19 cellular contexts compared by ENCODE assay signal in the genomic region with DNA sequence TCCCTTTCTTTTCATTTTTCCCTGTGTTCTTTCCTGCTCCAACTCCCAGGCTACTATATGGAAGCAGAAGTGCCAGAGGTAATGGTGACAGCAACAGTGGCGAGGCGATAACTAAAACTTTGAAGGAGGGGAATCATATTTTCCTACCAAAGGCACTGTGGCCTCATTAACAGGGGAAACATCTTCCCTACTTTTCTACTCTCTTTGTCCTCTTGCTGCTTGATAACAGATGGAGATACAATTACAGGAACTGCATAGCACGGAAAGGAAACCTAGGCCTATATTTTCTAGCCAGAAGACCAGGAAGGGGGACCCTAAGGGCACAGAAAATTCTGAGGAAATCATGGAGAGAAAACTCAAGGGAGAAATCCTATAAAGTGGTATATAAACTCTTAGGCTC. TPM values are rescaled to one million over a fixed set of nuclear protein-coding genes. Genes with fewer than 3 reads are reported as not detected.
DNase-seq lines count a peak whose midpoint lies in the region; ATAC-seq, FAIRE-seq and TF ChIP-seq lines count a peak whose summit lies in the region.
"Had no signal": no experiment of that assay in that cellular context is flagged by ENCODE, and none has a peak within 500 bp of the region (broad histone marks: within the 10 kb centered on the region; RNA-seq: fewer than 3 reads in every experiment).

No MANE protein-coding gene starts in this region.

- H3K27me3 Mint-ChIP-seq in endothelial cell (ENCODE audit: unreplicated experiment): no peaks in the 10 kb centered on the region
- H3K27me3 Mint-ChIP-seq in nephron progenitor cell (ENCODE audit: low read depth, poor library complexity): no peaks in the 10 kb centered on the region
- H3K27me3 Mint-ChIP-seq: CD8-positive, alpha-beta memory T cell had no signal

- no peaks in the 10 kb centered on the region for H3K9me3 Mint-ChIP-seq in endothelial cell (ENCODE audit: unreplicated experiment)
- no peaks in the 10 kb centered on the region for H3K9me3 Mint-ChIP-seq in nephron progenitor cell
- H3K9me3 Mint-ChIP-seq: CD14-positive monocyte; CD8-positive, alpha-beta memory T cell had no signal

- no peak for FAIRE-seq in K562 (lab: Jason Lieb, UNC)
- FAIRE-seq: A549, GM12892, GM19239, H1 had no signal

- TF ChIP-seq CTCF in K562 (IDR thresholded peaks at IDR 0.05 in 2 of 3, conservative IDR thresholded peaks at IDR 0.05 in 1 of 3; ENCODE audit: insufficient read depth in 2 of 3, low read depth in 1 of 3, low read length in 3 of 3) (no peak), endothelial cell (IDR thresholded peaks at IDR 0.05; ENCODE audit: unreplicated experiment) (no peak), nephron progenitor cell (IDR thresholded peaks at IDR 0.05) (no peak), BE2C (IDR thresholded peaks at IDR 0.05; ENCODE audit: low read depth, low read length) (no peak)

- DNase-seq in K562 (ENCODE audit: extremely low read depth in 1 of 4, low spot score in 3 of 4): no peak
- peak; percentile 9 for DNase-seq in endothelial cell (ENCODE audit: low spot score)
- no peak for DNase-seq in nephron progenitor cell
- peak; percentile 8 for DNase-seq in pulmonary artery endothelial cell (ENCODE audit: low read depth, low spot score)
- DNase-seq in germinal center (ENCODE audit: low spot score): no peak
- DNase-seq in BE2C: no peak
- no peak for DNase-seq in erythroblast (lab: John Stamatoyannopoulos, UW)
- DNase-seq: Caco-2; CD8-positive, alpha-beta memory T cell; DND-41; GDM1 had no signal

- no peak overlapping the region for H2AFZ ChIP-seq in K562 (ENCODE audit: low read depth, low read length)

- POLR2A ChIA-PET in K562 (lab: Yijun Ruan, JAX): interaction anchor here (1.0 kb wide), 1 partner anchor 117 kb away, joined by 3 read pairs; no protein-coding TSS in a partner anchor

- H3K4me3 ChIP-seq in K562: no peak overlapping the region
- no peak overlapping the region for H3K4me3 ChIP-seq in BE2C (ENCODE audit: low read depth, low read length)
- H3K4me3 ChIP-seq: A549, HAP-1 had no signal

- H3K27ac Mint-ChIP-seq in endothelial cell (ENCODE audit: unreplicated experiment) (peak overlapping the region; percentile 96), nephron progenitor cell (peak overlapping the region; percentile 34)

- H3K4me1 Mint-ChIP-seq in endothelial cell (ENCODE audit: unreplicated experiment): peaks cover 21% of the 10 kb centered on the region
- no peaks in the 10 kb centered on the region for H3K4me1 Mint-ChIP-seq in nephron progenitor cell
- H3K4me1 Mint-ChIP-seq: CD14-positive monocyte; CD8-positive, alpha-beta memory T cell had no signal

- H3K4me2 ChIP-seq in K562 (ENCODE audit: insufficient read depth, low read length): no peak overlapping the region
- H3K4me2 ChIP-seq: A549 had no signal

- H3K9ac ChIP-seq in K562 (ENCODE audit: insufficient read depth in 1 of 2, low read depth in 2 of 2, low read length in 2 of 2): no peak overlapping the region

- BruUV-seq in K562 (replicated peaks; lab: Mats Ljungman, UMichigan): no TSS peak

- no peaks in the 10 kb centered on the region for H3K9me3 ChIP-seq in K562 (replicated peaks; ENCODE audit: control insufficient read depth, insufficient read depth, low read depth, low read length)
- H3K9me3 ChIP-seq in BE2C: no peaks in the 10 kb centered on the region
- H3K9me3 ChIP-seq: A549, Caco-2, HAP-1 had no signal

- H3K36me3 ChIP-seq in K562 (ENCODE audit: control insufficient read depth, insufficient read depth, low read length) (peaks cover 41% of the 10 kb centered on the region), BE2C (peaks cover 10% of the 10 kb centered on the region; the same call in 1 of the 2 replicates)

- H3K9me1 ChIP-seq in K562 (ENCODE audit: control insufficient read depth, insufficient read depth, low read length): no peaks in the 10 kb centered on the region

- 0 out of 3 replicates have a peak, but pooled peaks have one; percentile 18 for ATAC-seq in K562
- no peak for ATAC-seq in HG02885 (IDR thresholded peaks at IDR 0.05; ENCODE audit: poor library complexity, unreplicated experiment)
- ATAC-seq: A549 had no signal

- peak overlapping the region; percentile 29; the same call in 1 of the 3 replicates for H3K27ac ChIP-seq in K562 (ENCODE audit: extremely low read depth, low read depth, low read length)
- H3K27ac ChIP-seq: A549, HL-60 had no signal

- TF ChIP-seq EP300 in K562 (IDR thresholded peaks at IDR 0.05; ENCODE audit: low read length): no peak

- H3K36me3 Mint-ChIP-seq in endothelial cell (ENCODE audit: low read depth, unreplicated experiment) (no peaks in the 10 kb centered on the region), nephron progenitor cell (ENCODE audit: low read depth) (peaks cover 68% of the 10 kb centered on the region)

- H4K20me1 ChIP-seq in K562 (replicated peaks; ENCODE audit: control insufficient read depth, insufficient read depth, low read length): no peaks in the 10 kb centered on the region

- H3K4me3 Mint-ChIP-seq in endothelial cell (ENCODE audit: unreplicated experiment): no peak overlapping the region
- H3K4me3 Mint-ChIP-seq in nephron progenitor cell: no peak overlapping the region
- H3K4me3 Mint-ChIP-seq: CD14-positive monocyte; CD8-positive, alpha-beta memory T cell had no signal

- intact Hi-C loops in K562 (cut with micrococcal nuclease): no loop called here

- TF ChIP-seq POLR2A in K562 (conservative IDR thresholded peaks at IDR 0.05) (no peak), erythroblast (IDR thresholded peaks at IDR 0.05; ENCODE audit: low read length) (no peak)

- in situ Hi-C loops in K562 (cut with MboI): no loop called here

- H3K27me3 ChIP-seq in K562 (ENCODE audit: control insufficient read depth in 2 of 2, insufficient read depth in 2 of 2, low read length in 2 of 2) (no peaks in the 10 kb centered on the region), BE2C (no peaks in the 10 kb centered on the region)

- no peaks in the 10 kb centered on the region; a peak in 1 of 5 replicates for H3K4me1 ChIP-seq in K562 (replicated peaks in 1 of 2; ENCODE audit: control insufficient read depth in 2 of 2, insufficient read depth in 2 of 2, low read length in 2 of 2)
- H3K4me1 ChIP-seq in BE2C: 0 out of 2 replicates have a peak, but pooled peaks cover 2% of the 10 kb centered on the region
- H3K4me1 ChIP-seq: A549, Caco-2 had no signal

- no peaks in the 10 kb centered on the region for H3K79me2 ChIP-seq in K562 (ENCODE audit: control insufficient read depth, insufficient read depth, low read length)

- CTCF ChIA-PET in K562 (lab: Yijun Ruan, JAX; ENCODE audit: low intra/inter-chr PET ratio): no interaction called here

- WGBS in K562 (ENCODE audit: insufficient coverage, low coverage, missing lambda C conversion rate): 85% methylated on average over 3 of the region's 3 CpGs

- TF ChIP-seq RAD21 in K562 (CRISPR knock-in tag; conservative IDR thresholded peaks at IDR 0.05 in 1 of 2, IDR thresholded peaks at IDR 0.05 in 1 of 2): no peak

RNA-seq across cellular contexts. Expression of a gene that starts 42.3 kb away (rescaled TPM):
- 6.0 and 37.1 TPM in 2 replicates for total RNA-seq in K562 (2011; cell fraction: chromatin; rRNA removed; ENCODE audit: low replicate concordance)
- 3.0 and 4.3 TPM in 2 replicates for total RNA-seq in K562 (2011; cell fraction: nucleolus; rRNA removed)
- 8.9 and 14.3 TPM in 2 replicates for total RNA-seq in K562 (2011; cell fraction: nucleoplasm; rRNA removed)
- total RNA-seq in K562 (2014; rRNA removed) (14.8 and 15.4 TPM in 2 replicates), K562 (2014; rRNA removed; fragmentation: Illumina TruSeq; extraction: Trizol) (34.1 and 38.3 TPM in 2 replicates), K562 (2015; rRNA removed; fragmentation: Illumina TruSeq; extraction: Trizol) (28.8 and 32.9 TPM in 2 replicates), K562 (2021) (18.0 and 18.7 TPM in 2 replicates), endothelial cell (ENCODE audit: unreplicated experiment) (6.1 TPM), pulmonary artery endothelial cell (3.0 and 5.0 TPM in 2 replicates)
- polyA plus RNA-seq in K562 (2011; rRNA removed) (8.4 and 11.6 TPM in 2 replicates), K562 (2014; fragmentation: Illumina TruSeq; extraction: Trizol) (22.4 and 29.2 TPM in 2 replicates), K562 (2014; fragmentation: Nextera tagmentation; extraction: Ambion mirVana) (10 to 100 TPM; 14.7 to 16.4 TPM), K562 (2014; rRNA removed) (14.9 and 18.5 TPM in 2 replicates)
- 0.83 and 2.3 TPM in 2 replicates for polyA plus RNA-seq in K562 (2011; cell fraction: cytosol; rRNA removed)
- polyA plus RNA-seq in K562 (2011; cell fraction: nucleus; rRNA removed): 11.5 and 13.1 TPM in 2 replicates
- polyA plus RNA-seq in K562 (2012): 11.9 and 12.3 TPM in 2 replicates
- 10.3 and 10.6 TPM in 2 replicates for polyA minus RNA-seq in K562 (2011; rRNA and poly(A)+ RNA removed)
- polyA minus RNA-seq in K562 (2011; cell fraction: cytosol; rRNA and poly(A)+ RNA removed): 3.1 and 3.6 TPM in 2 replicates
- polyA minus RNA-seq in K562 (2011; cell fraction: nucleus; rRNA and poly(A)+ RNA removed): 6.6 and 12.7 TPM in 2 replicates
- 3.3 TPM for polyA plus RNA-seq in BE2C (2012; ENCODE audit: insufficient read depth, insufficient read length, low read depth)

RNA-seq across cellular contexts. Expression of a gene that starts 42.5 kb away (rescaled TPM):
- 19.3 and 67.4 TPM in 2 replicates for total RNA-seq in K562 (2011; cell fraction: chromatin; rRNA removed; ENCODE audit: low replicate concordance)
- total RNA-seq in K562 (2011; cell fraction: nucleolus; rRNA removed): 7.8 and 12.4 TPM in 2 replicates
- total RNA-seq in K562 (2011; cell fraction: nucleoplasm; rRNA removed): 20.9 and 33.7 TPM in 2 replicates
- 22.0 and 24.2 TPM in 2 replicates for total RNA-seq in K562 (2014; rRNA removed)
- 30.9 and 32.3 TPM in 2 replicates for total RNA-seq in K562 (2014; rRNA removed; fragmentation: Illumina TruSeq; extraction: Trizol)
- total RNA-seq in K562 (2015; rRNA removed; fragmentation: Illumina TruSeq; extraction: Trizol): 26.8 and 28.9 TPM in 2 replicates
- 18.7 and 22.3 TPM in 2 replicates for total RNA-seq in K562 (2021)
- polyA plus RNA-seq in K562 (2011; rRNA removed): 26.8 and 33.0 TPM in 2 replicates
- 1.8 and 4.8 TPM in 2 replicates for polyA plus RNA-seq in K562 (2011; cell fraction: cytosol; rRNA removed)
- 50.2 and 65.6 TPM in 2 replicates for polyA plus RNA-seq in K562 (2011; cell fraction: nucleus; rRNA removed)
- polyA plus RNA-seq in K562 (2012): 15.6 and 16.2 TPM in 2 replicates
- polyA plus RNA-seq in K562 (2014; fragmentation: Illumina TruSeq; extraction: Trizol): 26.3 and 31.1 TPM in 2 replicates
- polyA plus RNA-seq in K562 (2014; fragmentation: Nextera tagmentation; extraction: Ambion mirVana): 10 to 100 TPM; 24.2 to 24.3 TPM
- 25.6 and 30.3 TPM in 2 replicates for polyA plus RNA-seq in K562 (2014; rRNA removed)
- 24.7 and 30.4 TPM in 2 replicates for polyA minus RNA-seq in K562 (2011; rRNA and poly(A)+ RNA removed)
- 5.4 and 12.7 TPM in 2 replicates for polyA minus RNA-seq in K562 (2011; cell fraction: cytosol; rRNA and poly(A)+ RNA removed)
- 27.5 and 45.0 TPM in 2 replicates for polyA minus RNA-seq in K562 (2011; cell fraction: nucleus; rRNA and poly(A)+ RNA removed)
- 10.5 TPM for total RNA-seq in endothelial cell (ENCODE audit: unreplicated experiment)
- 6.1 and 19.6 TPM in 2 replicates for total RNA-seq in pulmonary artery endothelial cell
- polyA plus RNA-seq in BE2C (2012; ENCODE audit: insufficient read depth, insufficient read length, low read depth): 23.9 TPM

Comparison
In these comparisons a context has a peak if more than half of its experiments do, and no peak if none do; other contexts are left out.
1. DNase-seq: peak in endothelial cell (single experiment) and pulmonary artery endothelial cell (single experiment); none in K562 (0 of 4), nephron progenitor cell (single experiment), germinal center (single experiment), BE2C (single experiment) and erythroblast (0 of 2).